Comparison of ENCODE assay signal across 1 cellular context in genomic region chr5:88688981-88689661, GRCh38.
A peak's percentile ranks its signal among the peaks of the same experiment; 100 is the strongest.
TF ChIP-seq lines count a peak whose summit lies in the region.

No MANE protein-coding gene starts in this region.

TF ChIP-seq in H1, 55 proteins besides CTCF, POLR2A, EP300 and RAD21 (continued from another document):
- TF ChIP-seq, protein P1, sequence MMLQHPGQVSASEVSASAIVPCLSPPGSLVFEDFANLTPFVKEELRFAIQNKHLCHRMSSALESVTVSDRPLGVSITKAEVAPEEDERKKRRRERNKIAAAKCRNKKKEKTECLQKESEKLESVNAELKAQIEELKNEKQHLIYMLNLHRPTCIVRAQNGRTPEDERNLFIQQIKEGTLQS (IDR thresholded peaks at IDR 0.05; ENCODE audit: insufficient read depth, low read depth, low read length) = no peak
- no peak for TF ChIP-seq GTF2F1 (IDR thresholded peaks at IDR 0.05; ENCODE audit: borderline replicate concordance, low read depth, low read length)
- 0 out of 2 replicates have a peak, but pooled peaks have one; percentile 7 for TF ChIP-seq TCF12 (IDR thresholded peaks at IDR 0.05; ENCODE audit: low read depth, low read length)
- no peak for TF ChIP-seq EGR1 (IDR thresholded peaks at IDR 0.05; ENCODE audit: borderline replicate concordance, low read depth, low read length)
- no peak for TF ChIP-seq FOSL1 (IDR thresholded peaks at IDR 0.05; ENCODE audit: insufficient read depth, low read depth, low read length)
- peak; percentile 87 for TF ChIP-seq SUZ12 (IDR thresholded peaks at IDR 0.05; ENCODE audit: low read length)
- TF ChIP-seq, protein P2, sequence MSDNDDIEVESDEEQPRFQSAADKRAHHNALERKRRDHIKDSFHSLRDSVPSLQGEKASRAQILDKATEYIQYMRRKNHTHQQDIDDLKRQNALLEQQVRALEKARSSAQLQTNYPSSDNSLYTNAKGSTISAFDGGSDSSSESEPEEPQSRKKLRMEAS (IDR thresholded peaks at IDR 0.05) = no peak
- TF ChIP-seq RNF2 (IDR thresholded peaks at IDR 0.05; ENCODE audit: borderline replicate concordance, low read depth, low read length, missing control alignments, poor library complexity, severe bottlenecking) = peak; percentile 58
- no peak for TF ChIP-seq CHD7 (IDR thresholded peaks at IDR 0.05; ENCODE audit: insufficient replicate concordance, low read length)
- no peak for TF ChIP-seq SP1 (IDR thresholded peaks at IDR 0.05; ENCODE audit: low read depth, low read length)
- no peak for TF ChIP-seq HDAC2 (IDR thresholded peaks at IDR 0.05; ENCODE audit: borderline replicate concordance in 1 of 2, low read depth in 2 of 2, low read length in 2 of 2)
- no peak for TF ChIP-seq TBP (IDR thresholded peaks at IDR 0.05; ENCODE audit: low read depth, low read length)
- TF ChIP-seq RXRA (IDR thresholded peaks at IDR 0.05; ENCODE audit: insufficient read depth, low read depth, low read length) = no peak
- peak; percentile 41 for TF ChIP-seq KDM4A (IDR thresholded peaks at IDR 0.05; ENCODE audit: low read depth, low read length, severe bottlenecking)
- TF ChIP-seq RBBP5 (IDR thresholded peaks at IDR 0.05; ENCODE audit: borderline replicate concordance, low read depth, low read length) = 0 out of 2 replicates have a peak, but pooled peaks have one; percentile 31
- TF ChIP-seq EZH2 (IDR thresholded peaks at IDR 0.05; ENCODE audit: low read depth, low read length, severe bottlenecking) = peak; percentile 78
- TF ChIP-seq SIX5 (IDR thresholded peaks at IDR 0.05; ENCODE audit: low read depth, low read length) = no peak
- no peak for TF ChIP-seq NANOG (IDR thresholded peaks at IDR 0.05; ENCODE audit: insufficient read depth, low read depth, low read length, poor library complexity, severe bottlenecking)
- no peak for TF ChIP-seq SP4 (IDR thresholded peaks at IDR 0.05; ENCODE audit: low read length)
- no peak for TF ChIP-seq CHD2 (IDR thresholded peaks at IDR 0.05; ENCODE audit: low read length)
- no peak for TF ChIP-seq CREB1 (IDR thresholded peaks at IDR 0.05)
- TF ChIP-seq NRF1 (IDR thresholded peaks at IDR 0.05; ENCODE audit: low read depth, low read length) = no peak
- TF ChIP-seq ZNF274 (IDR thresholded peaks at IDR 0.05; ENCODE audit: borderline replicate concordance, extremely low read depth, low read length) = no peak
- no peak for TF ChIP-seq SIN3A (conservative IDR thresholded peaks at IDR 0.05 in 1 of 2, IDR thresholded peaks at IDR 0.05 in 1 of 2; ENCODE audit: low read depth in 1 of 2, low read length in 2 of 2)
- no peak for TF ChIP-seq SP2 (IDR thresholded peaks at IDR 0.05; ENCODE audit: low read length)
- TF ChIP-seq CTBP2 (IDR thresholded peaks at IDR 0.05; ENCODE audit: borderline replicate concordance, insufficient read depth, insufficient read length, low read length) = peak; percentile 99
- TF ChIP-seq KDM5A (IDR thresholded peaks at IDR 0.05; ENCODE audit: low read length) = no peak
- no peak for TF ChIP-seq BACH1 (IDR thresholded peaks at IDR 0.05; ENCODE audit: low read length)
- peak; percentile 48; the same call in 1 of the 2 replicates for TF ChIP-seq YY1 (IDR thresholded peaks at IDR 0.05; ENCODE audit: low read depth, low read length)
- TF ChIP-seq RFX5 (IDR thresholded peaks at IDR 0.05; ENCODE audit: borderline replicate concordance, low read depth, low read length) = no peak
- TF ChIP-seq BCL11A (IDR thresholded peaks at IDR 0.05; ENCODE audit: low read depth in 2 of 2, low read length in 2 of 2) = no peak
- no peak for TF ChIP-seq MAFK (IDR thresholded peaks at IDR 0.05; ENCODE audit: low read depth, low read length)
